ENCODE assay signal across 17 cellular contexts in the genomic region with DNA sequence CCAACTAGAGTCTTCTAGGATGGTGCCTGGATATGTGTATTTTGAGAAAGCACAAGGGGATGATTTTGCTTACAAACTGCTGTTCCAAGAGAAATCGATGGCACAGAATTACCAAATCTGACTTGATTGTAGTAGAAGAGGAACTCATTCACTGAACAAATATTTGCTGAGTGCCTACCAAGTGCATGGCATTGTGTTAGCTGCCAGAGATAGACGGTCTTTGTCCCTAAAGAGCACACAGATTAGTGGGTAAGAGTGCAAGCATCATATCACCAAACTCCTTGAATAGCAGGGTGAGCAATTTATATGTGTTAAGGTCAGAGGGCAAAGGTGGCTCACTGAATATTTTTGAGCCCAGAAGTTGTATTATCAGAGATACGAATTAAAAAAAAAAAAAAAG. TPM values are rescaled to one million over a fixed set of nuclear protein-coding genes. Genes with fewer than 3 reads are reported as not detected.
A peak's percentile ranks its signal among the peaks of the same experiment; 100 is the strongest.
DNase-seq lines count a peak whose midpoint lies in the region; ATAC-seq and TF ChIP-seq lines count a peak whose summit lies in the region.
"Had no signal": no experiment of that assay in that cellular context is flagged by ENCODE, and none has a peak within 500 bp of the region (broad histone marks: within the 10 kb centered on the region; RNA-seq: fewer than 3 reads in every experiment).

No MANE protein-coding gene starts in this region.

- H3K27ac ChIP-seq in CD8-positive, alpha-beta T cell (ENCODE audit: low read depth, low read length), result no peak overlapping the region
- H3K27ac ChIP-seq in stomach, result peak overlapping the region in 1 of 5 donors; percentile 94
- H3K27ac ChIP-seq: adrenal gland, prostate gland had no signal

- no peaks in the 10 kb centered on the region for H3K9me3 Mint-ChIP-seq in CD8-positive, alpha-beta T cell
- H3K9me3 Mint-ChIP-seq: activated CD4-positive, alpha-beta memory T cell treated with anti-CD3 and anti-CD28 coated beads, Interleukin-2, amount 10 ng/mL, durations not matched to agents 7 days and 5 days; naive B cell had no signal

- H3K4me1 ChIP-seq in CD8-positive, alpha-beta T cell (ENCODE audit: insufficient read depth, low read length), result peaks cover 27% of the 10 kb centered on the region
- H3K4me1 ChIP-seq in stomach, result peaks cover 22 to 66% (median 35%) of the 10 kb centered on the region in 4 donors
- H3K4me1 ChIP-seq: prostate gland had no signal

- TF ChIP-seq CTCF in CD8-positive, alpha-beta T cell (IDR thresholded peaks at IDR 0.05), result no peak
- TF ChIP-seq CTCF in stomach (IDR thresholded peaks at IDR 0.05), result no peak

- TF ChIP-seq EP300 in stomach (IDR thresholded peaks at IDR 0.05), result no peak

- no peaks in the 10 kb centered on the region for H3K36me3 ChIP-seq in CD8-positive, alpha-beta T cell (ENCODE audit: insufficient read depth, low read length)
- no peaks in the 10 kb centered on the region for H3K36me3 ChIP-seq in stomach
- H3K36me3 ChIP-seq: adrenal gland, prostate gland, tibial nerve had no signal

- H3K27ac Mint-ChIP-seq in CD8-positive, alpha-beta T cell, result peak overlapping the region; percentile 49
- H3K27ac Mint-ChIP-seq: activated CD4-positive, alpha-beta memory T cell treated with anti-CD3 and anti-CD28 coated beads, Interleukin-2, amount 10 ng/mL, durations not matched to agents 7 days and 5 days had no signal

- H3K27me3 ChIP-seq in CD8-positive, alpha-beta T cell (ENCODE audit: insufficient read depth, low read length), result no peaks in the 10 kb centered on the region
- H3K27me3 ChIP-seq in stomach, result no peaks in the 10 kb centered on the region
- H3K27me3 ChIP-seq: adrenal gland, BLaER1, tibial nerve had no signal

- H3K4me3 Mint-ChIP-seq in CD8-positive, alpha-beta T cell, result no peak overlapping the region
- H3K4me3 Mint-ChIP-seq: activated CD4-positive, alpha-beta memory T cell treated with anti-CD3 and anti-CD28 coated beads, Interleukin-2, amount 10 ng/mL, durations not matched to agents 7 days and 5 days had no signal

- peaks cover 62% of the 10 kb centered on the region for H3K4me1 Mint-ChIP-seq in CD8-positive, alpha-beta T cell (ENCODE audit: low read depth)

- POLR2A ChIA-PET in CD8-positive, alpha-beta T cell (lab: Charles Lee), result no interaction called here

- CTCF ChIA-PET in CD8-positive, alpha-beta T cell (lab: Charles Lee), result no interaction called here

- DNase-seq in CD8-positive, alpha-beta T cell, result no peak
- DNase-seq in DMS79 (lab: John Stamatoyannopoulos, UW), result peak; percentile 46
- peak; percentile 86 for DNase-seq in NCI-H748 treated with DMSO at 0.1 percent for 48 hours (lab: John Stamatoyannopoulos, UW)
- no peak for DNase-seq in left lobe of liver (ENCODE audit: low spot score)
- DNase-seq in CD1c-positive myeloid dendritic cell (ENCODE audit: extremely low spot score), result no peak
- DNase-seq in stimulated activated naive CD4-positive, alpha-beta T cell (lab: John Stamatoyannopoulos, UW), result no peak
- DNase-seq in stomach, result no peak
- DNase-seq: activated CD4-positive, alpha-beta memory T cell treated with anti-CD3 and anti-CD28 coated beads, Interleukin-2, amount 10 ng/mL, durations not matched to agents 7 days and 5 days; adrenal gland; EL; head of caudate nucleus; mammary epithelial cell; naive B cell; NCI-H1930 had no signal

- WGBS in stomach, 5 donors, result 27 to 54% (median 46%) methylated on average over 3 of the region's 3 CpGs

- no peak for ATAC-seq in CD8-positive, alpha-beta T cell
- peak; percentile 31 for ATAC-seq in left lobe of liver

- no peak overlapping the region for H3K4me3 ChIP-seq in CD8-positive, alpha-beta T cell (ENCODE audit: low read depth, low read length)
- H3K4me3 ChIP-seq in stomach, result no peak overlapping the region
- H3K4me3 ChIP-seq: adrenal gland, BLaER1, prostate gland, tibial nerve had no signal

- H3K9me3 ChIP-seq in CD8-positive, alpha-beta T cell (ENCODE audit: low read length), result no peaks in the 10 kb centered on the region
- no peaks in the 10 kb centered on the region for H3K9me3 ChIP-seq in stomach
- H3K9me3 ChIP-seq: adrenal gland, BLaER1, prostate gland, tibial nerve had no signal

- no peak for TF ChIP-seq POLR2A in stomach (IDR thresholded peaks at IDR 0.05)

- intact Hi-C loops in CD8-positive, alpha-beta T cell (cut with DNase I, micrococcal nuclease), result no loop called here
- intact Hi-C loops in stomach (cut with DNase I; ENCODE audit: low total_unique reads), result no loop called here

- no peaks in the 10 kb centered on the region for H3K27me3 Mint-ChIP-seq in CD8-positive, alpha-beta T cell (ENCODE audit: low read depth)
- H3K27me3 Mint-ChIP-seq: activated CD4-positive, alpha-beta memory T cell treated with anti-CD3 and anti-CD28 coated beads, Interleukin-2, amount 10 ng/mL, durations not matched to agents 7 days and 5 days; naive B cell had no signal

- peaks cover 13% of the 10 kb centered on the region for H3K36me3 Mint-ChIP-seq in CD8-positive, alpha-beta T cell

RNA-seq across cellular contexts. Expression of gene FOXN3, which starts 3.5 kb away (rescaled TPM):
- total RNA-seq in CD8-positive, alpha-beta T cell, result 100 to 1,000 TPM; 134 to 139 TPM
- 72.9 TPM for total RNA-seq in left lobe of liver
- total RNA-seq in stomach, result 100 to 1,000 TPM in 3 of 5 donors, 10 to 100 TPM in 2; 37.4 to 126 (median 100) TPM
- polyA plus RNA-seq in stomach, result 10 to 100 TPM; 12.5 to 38.5 (median 23.0) TPM

Comparison
In these comparisons a context has a peak if more than half of its experiments do, and no peak if none do; other contexts are left out.
1. DNase-seq: peak in DMS79 (single experiment) and NCI-H748 treated with DMSO at 0.1 percent for 48 hours (single experiment); none in CD8-positive, alpha-beta T cell (0 of 7), left lobe of liver (single experiment), CD1c-positive myeloid dendritic cell (single experiment), stimulated activated naive CD4-positive, alpha-beta T cell (0 of 6) and stomach (single experiment).